ENCODE assay signal across 1 cellular context in the genomic region with DNA sequence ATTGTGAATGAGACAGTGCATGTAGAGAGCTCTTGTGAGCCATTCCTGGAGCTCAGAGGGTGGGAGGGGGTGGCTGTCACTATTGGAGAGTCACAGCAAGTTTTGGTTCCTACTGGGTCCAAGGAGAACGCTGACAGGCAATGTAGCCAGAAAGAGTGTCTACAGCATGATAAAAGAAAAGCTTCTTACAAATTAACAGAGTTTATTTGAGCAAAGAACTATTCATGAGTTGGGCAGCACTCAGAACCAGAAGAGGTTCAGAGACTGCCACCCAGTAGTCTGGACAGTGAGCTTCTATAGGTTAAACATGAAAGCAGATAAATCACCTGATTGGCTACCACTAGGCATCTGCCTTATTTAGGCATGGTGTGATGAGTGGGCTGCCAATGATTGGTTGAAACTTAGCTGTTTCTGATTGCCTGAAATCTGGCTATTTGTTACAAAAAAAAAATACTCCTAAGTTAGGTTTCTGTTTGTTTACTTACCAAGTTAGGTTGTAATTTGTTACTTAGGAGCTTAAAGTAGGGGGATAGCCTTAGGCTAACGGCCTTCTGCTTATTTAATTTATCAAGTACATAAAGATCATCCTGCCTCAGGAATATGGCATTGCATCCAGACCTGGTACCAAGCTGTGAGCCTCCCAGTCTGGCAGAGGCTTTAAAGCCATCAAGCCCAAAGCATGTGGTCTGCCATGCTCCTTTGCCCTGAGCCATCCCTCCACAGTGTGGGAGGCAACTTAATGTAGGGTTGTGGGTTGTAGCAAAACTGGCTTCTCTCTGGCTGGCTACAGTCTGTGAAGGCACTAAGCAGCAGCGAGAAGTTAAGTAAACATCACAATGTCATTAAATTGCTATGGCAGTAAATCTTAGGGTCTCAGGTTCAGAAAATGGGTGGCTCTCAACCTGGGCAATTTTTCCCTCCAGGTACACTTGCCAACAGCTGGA.
TF ChIP-seq lines count a peak whose summit lies in the region.

No MANE protein-coding gene starts in this region.

TF ChIP-seq in HepG2, 621 proteins besides CTCF, POLR2A, EP300 and RAD21 (continued from another document and continues in another):
- TF ChIP-seq, protein P1, sequence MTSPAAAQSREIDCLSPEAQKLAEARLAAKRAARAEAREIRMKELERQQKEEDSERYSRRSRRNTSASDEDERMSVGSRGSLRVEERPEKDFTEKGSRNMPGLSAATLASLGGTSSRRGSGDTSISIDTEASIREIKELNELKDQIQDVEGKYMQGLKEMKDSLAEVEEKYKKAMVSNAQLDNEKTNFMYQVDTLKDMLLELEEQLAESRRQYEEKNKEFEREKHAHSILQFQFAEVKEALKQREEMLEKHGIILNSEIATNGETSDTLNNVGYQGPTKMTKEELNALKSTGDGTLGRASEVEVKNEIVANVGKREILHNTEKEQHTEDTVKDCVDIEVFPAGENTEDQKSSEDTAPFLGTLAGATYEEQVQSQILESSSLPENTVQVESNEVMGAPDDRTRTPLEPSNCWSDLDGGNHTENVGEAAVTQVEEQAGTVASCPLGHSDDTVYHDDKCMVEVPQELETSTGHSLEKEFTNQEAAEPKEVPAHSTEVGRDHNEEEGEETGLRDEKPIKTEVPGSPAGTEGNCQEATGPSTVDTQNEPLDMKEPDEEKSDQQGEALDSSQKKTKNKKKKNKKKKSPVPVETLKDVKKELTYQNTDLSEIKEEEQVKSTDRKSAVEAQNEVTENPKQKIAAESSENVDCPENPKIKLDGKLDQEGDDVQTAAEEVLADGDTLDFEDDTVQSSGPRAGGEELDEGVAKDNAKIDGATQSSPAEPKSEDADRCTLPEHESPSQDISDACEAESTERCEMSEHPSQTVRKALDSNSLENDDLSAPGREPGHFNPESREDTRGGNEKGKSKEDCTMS (CRISPR knock-in tag; conservative IDR thresholded peaks at IDR 0.05) = no peak
- TF ChIP-seq, protein P2, sequence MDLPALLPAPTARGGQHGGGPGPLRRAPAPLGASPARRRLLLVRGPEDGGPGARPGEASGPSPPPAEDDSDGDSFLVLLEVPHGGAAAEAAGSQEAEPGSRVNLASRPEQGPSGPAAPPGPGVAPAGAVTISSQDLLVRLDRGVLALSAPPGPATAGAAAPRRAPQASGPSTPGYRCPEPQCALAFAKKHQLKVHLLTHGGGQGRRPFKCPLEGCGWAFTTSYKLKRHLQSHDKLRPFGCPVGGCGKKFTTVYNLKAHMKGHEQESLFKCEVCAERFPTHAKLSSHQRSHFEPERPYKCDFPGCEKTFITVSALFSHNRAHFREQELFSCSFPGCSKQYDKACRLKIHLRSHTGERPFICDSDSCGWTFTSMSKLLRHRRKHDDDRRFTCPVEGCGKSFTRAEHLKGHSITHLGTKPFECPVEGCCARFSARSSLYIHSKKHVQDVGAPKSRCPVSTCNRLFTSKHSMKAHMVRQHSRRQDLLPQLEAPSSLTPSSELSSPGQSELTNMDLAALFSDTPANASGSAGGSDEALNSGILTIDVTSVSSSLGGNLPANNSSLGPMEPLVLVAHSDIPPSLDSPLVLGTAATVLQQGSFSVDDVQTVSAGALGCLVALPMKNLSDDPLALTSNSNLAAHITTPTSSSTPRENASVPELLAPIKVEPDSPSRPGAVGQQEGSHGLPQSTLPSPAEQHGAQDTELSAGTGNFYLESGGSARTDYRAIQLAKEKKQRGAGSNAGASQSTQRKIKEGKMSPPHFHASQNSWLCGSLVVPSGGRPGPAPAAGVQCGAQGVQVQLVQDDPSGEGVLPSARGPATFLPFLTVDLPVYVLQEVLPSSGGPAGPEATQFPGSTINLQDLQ (CRISPR knock-in tag; IDR thresholded peaks at IDR 0.05) = no peak
- no peak for TF ChIP-seq ZNF570 (CRISPR knock-in tag; IDR thresholded peaks at IDR 0.05; ENCODE audit: borderline replicate concordance)
- TF ChIP-seq, protein P3, sequence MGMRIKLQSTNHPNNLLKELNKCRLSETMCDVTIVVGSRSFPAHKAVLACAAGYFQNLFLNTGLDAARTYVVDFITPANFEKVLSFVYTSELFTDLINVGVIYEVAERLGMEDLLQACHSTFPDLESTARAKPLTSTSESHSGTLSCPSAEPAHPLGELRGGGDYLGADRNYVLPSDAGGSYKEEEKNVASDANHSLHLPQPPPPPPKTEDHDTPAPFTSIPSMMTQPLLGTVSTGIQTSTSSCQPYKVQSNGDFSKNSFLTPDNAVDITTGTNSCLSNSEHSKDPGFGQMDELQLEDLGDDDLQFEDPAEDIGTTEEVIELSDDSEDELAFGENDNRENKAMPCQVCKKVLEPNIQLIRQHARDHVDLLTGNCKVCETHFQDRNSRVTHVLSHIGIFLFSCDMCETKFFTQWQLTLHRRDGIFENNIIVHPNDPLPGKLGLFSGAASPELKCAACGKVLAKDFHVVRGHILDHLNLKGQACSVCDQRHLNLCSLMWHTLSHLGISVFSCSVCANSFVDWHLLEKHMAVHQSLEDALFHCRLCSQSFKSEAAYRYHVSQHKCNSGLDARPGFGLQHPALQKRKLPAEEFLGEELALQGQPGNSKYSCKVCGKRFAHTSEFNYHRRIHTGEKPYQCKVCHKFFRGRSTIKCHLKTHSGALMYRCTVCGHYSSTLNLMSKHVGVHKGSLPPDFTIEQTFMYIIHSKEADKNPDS (CRISPR knock-in tag; IDR thresholded peaks at IDR 0.05) = no peak
- no peak for TF ChIP-seq PITX1 (CRISPR knock-in tag; IDR thresholded peaks at IDR 0.05)
- TF ChIP-seq, protein P4, sequence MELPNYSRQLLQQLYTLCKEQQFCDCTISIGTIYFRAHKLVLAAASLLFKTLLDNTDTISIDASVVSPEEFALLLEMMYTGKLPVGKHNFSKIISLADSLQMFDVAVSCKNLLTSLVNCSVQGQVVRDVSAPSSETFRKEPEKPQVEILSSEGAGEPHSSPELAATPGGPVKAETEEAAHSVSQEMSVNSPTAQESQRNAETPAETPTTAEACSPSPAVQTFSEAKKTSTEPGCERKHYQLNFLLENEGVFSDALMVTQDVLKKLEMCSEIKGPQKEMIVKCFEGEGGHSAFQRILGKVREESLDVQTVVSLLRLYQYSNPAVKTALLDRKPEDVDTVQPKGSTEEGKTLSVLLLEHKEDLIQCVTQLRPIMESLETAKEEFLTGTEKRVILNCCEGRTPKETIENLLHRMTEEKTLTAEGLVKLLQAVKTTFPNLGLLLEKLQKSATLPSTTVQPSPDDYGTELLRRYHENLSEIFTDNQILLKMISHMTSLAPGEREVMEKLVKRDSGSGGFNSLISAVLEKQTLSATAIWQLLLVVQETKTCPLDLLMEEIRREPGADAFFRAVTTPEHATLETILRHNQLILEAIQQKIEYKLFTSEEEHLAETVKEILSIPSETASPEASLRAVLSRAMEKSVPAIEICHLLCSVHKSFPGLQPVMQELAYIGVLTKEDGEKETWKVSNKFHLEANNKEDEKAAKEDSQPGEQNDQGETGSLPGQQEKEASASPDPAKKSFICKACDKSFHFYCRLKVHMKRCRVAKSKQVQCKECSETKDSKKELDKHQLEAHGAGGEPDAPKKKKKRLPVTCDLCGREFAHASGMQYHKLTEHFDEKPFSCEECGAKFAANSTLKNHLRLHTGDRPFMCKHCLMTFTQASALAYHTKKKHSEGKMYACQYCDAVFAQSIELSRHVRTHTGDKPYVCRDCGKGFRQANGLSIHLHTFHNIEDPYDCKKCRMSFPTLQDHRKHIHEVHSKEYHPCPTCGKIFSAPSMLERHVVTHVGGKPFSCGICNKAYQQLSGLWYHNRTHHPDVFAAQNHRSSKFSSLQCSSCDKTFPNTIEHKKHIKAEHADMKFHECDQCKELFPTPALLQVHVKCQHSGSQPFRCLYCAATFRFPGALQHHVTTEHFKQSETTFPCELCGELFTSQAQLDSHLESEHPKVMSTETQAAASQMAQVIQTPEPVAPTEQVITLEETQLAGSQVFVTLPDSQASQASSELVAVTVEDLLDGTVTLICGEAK (IDR thresholded peaks at IDR 0.05) = no peak
- TF ChIP-seq, protein P4 (CRISPR knock-in tag; IDR thresholded peaks at IDR 0.05) = no peak
- TF ChIP-seq ZNF850 (CRISPR knock-in tag; conservative IDR thresholded peaks at IDR 0.05) = no peak
- no peak for TF ChIP-seq E2F1 (CRISPR knock-in tag; IDR thresholded peaks at IDR 0.05)
- TF ChIP-seq ZNF747 (CRISPR knock-in tag; IDR thresholded peaks at IDR 0.05; ENCODE audit: borderline replicate concordance) = no peak
- no peak for TF ChIP-seq ZNF749 (CRISPR knock-in tag; IDR thresholded peaks at IDR 0.05; ENCODE audit: borderline replicate concordance)
- TF ChIP-seq, protein P5, sequence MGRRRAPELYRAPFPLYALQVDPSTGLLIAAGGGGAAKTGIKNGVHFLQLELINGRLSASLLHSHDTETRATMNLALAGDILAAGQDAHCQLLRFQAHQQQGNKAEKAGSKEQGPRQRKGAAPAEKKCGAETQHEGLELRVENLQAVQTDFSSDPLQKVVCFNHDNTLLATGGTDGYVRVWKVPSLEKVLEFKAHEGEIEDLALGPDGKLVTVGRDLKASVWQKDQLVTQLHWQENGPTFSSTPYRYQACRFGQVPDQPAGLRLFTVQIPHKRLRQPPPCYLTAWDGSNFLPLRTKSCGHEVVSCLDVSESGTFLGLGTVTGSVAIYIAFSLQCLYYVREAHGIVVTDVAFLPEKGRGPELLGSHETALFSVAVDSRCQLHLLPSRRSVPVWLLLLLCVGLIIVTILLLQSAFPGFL (CRISPR knock-in tag; IDR thresholded peaks at IDR 0.05) = no peak
- no peak for TF ChIP-seq JUNB (CRISPR knock-in tag; IDR thresholded peaks at IDR 0.05; ENCODE audit: borderline replicate concordance)
- no peak for TF ChIP-seq ZNF563 (CRISPR knock-in tag; IDR thresholded peaks at IDR 0.05)
- TF ChIP-seq SP2 (CRISPR knock-in tag; IDR thresholded peaks at IDR 0.05) = no peak
- no peak for TF ChIP-seq ZNF891 (CRISPR knock-in tag; IDR thresholded peaks at IDR 0.05)
- TF ChIP-seq ZFP90 (CRISPR knock-in tag; IDR thresholded peaks at IDR 0.05; ENCODE audit: borderline replicate concordance) = no peak
- no peak for TF ChIP-seq ZNF562 (CRISPR knock-in tag; IDR thresholded peaks at IDR 0.05; ENCODE audit: borderline replicate concordance)
- TF ChIP-seq SRF (IDR thresholded peaks at IDR 0.05; ENCODE audit: low read depth, low read length) = peak; percentile 86; the same call in 1 of the 2 replicates
- TF ChIP-seq ZNF101 (CRISPR knock-in tag; IDR thresholded peaks at IDR 0.05; ENCODE audit: borderline replicate concordance, low read depth) = no peak
- TF ChIP-seq ZNF737 (CRISPR knock-in tag; IDR thresholded peaks at IDR 0.05; ENCODE audit: borderline replicate concordance) = 0 out of 2 replicates have a peak, but pooled peaks have one; percentile 19
- no peak for TF ChIP-seq ELF1 (CRISPR knock-in tag; IDR thresholded peaks at IDR 0.05)
- TF ChIP-seq, protein P6, sequence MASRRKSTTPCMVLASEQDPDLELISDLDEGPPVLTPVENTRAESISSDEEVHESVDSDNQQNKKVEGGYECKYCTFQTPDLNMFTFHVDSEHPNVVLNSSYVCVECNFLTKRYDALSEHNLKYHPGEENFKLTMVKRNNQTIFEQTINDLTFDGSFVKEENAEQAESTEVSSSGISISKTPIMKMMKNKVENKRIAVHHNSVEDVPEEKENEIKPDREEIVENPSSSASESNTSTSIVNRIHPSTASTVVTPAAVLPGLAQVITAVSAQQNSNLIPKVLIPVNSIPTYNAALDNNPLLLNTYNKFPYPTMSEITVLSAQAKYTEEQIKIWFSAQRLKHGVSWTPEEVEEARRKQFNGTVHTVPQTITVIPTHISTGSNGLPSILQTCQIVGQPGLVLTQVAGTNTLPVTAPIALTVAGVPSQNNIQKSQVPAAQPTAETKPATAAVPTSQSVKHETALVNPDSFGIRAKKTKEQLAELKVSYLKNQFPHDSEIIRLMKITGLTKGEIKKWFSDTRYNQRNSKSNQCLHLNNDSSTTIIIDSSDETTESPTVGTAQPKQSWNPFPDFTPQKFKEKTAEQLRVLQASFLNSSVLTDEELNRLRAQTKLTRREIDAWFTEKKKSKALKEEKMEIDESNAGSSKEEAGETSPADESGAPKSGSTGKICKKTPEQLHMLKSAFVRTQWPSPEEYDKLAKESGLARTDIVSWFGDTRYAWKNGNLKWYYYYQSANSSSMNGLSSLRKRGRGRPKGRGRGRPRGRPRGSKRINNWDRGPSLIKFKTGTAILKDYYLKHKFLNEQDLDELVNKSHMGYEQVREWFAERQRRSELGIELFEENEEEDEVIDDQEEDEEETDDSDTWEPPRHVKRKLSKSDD (CRISPR knock-in tag; IDR thresholded peaks at IDR 0.05; ENCODE audit: low read depth) = no peak
- TF ChIP-seq, protein P7, sequence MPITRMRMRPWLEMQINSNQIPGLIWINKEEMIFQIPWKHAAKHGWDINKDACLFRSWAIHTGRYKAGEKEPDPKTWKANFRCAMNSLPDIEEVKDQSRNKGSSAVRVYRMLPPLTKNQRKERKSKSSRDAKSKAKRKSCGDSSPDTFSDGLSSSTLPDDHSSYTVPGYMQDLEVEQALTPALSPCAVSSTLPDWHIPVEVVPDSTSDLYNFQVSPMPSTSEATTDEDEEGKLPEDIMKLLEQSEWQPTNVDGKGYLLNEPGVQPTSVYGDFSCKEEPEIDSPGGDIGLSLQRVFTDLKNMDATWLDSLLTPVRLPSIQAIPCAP (CRISPR knock-in tag; IDR thresholded peaks at IDR 0.05; ENCODE audit: low read depth) = no peak
- no peak for TF ChIP-seq ZNF816 (CRISPR knock-in tag; IDR thresholded peaks at IDR 0.05; ENCODE audit: borderline replicate concordance)
- peak; percentile 90; the same call in 1 of the 2 replicates for TF ChIP-seq ZNF549 (CRISPR knock-in tag; IDR thresholded peaks at IDR 0.05)
